In the genomic region with DNA sequence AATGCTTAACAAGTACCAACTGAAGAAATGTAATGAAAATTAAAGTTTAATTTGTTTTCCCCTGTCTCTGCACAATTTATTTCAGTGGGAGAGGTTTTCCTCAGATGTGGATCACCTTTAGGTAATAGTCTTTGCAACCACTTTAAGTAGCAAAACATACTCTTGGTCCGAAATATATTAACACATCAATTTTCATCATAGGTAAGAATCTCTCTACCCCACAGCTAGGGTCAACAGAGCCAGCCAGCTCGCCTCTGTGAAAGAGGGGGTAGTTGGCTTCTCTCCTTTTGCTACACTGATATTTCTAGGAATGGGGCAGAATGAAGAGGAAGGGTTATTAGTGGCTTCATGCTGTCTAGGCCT, we compare ENCODE assay signal across 9 cellular contexts. TPM values are rescaled to one million over a fixed set of nuclear protein-coding genes. Genes with fewer than 3 reads are reported as not detected.
A peak's percentile ranks its signal among the peaks of the same experiment; 100 is the strongest.
DNase-seq lines count a peak whose midpoint lies in the region; ATAC-seq and TF ChIP-seq lines count a peak whose summit lies in the region.
"Had no signal": no experiment of that assay in that cellular context is flagged by ENCODE, and none has a peak within 500 bp of the region (broad histone marks: within the 10 kb centered on the region; RNA-seq: fewer than 3 reads in every experiment).

No MANE protein-coding gene starts in this region.

- CTCF ChIA-PET in activated CD8-positive, alpha-beta memory T cell treated with anti-CD3 and anti-CD28 coated beads, Interleukin-2, amount 10 ng/mL, durations not matched to agents 7 days and 5 days (lab: Charles Lee): interaction anchor here (1.5 kb wide), 1 partner anchor 44 kb away, joined by 5 read pairs; no protein-coding TSS in a partner anchor

- WGBS in lung, 2 donors: 95 to 97% methylated on average over 2 of the region's 2 CpGs

- H3K4me1 Mint-ChIP-seq in activated CD8-positive, alpha-beta memory T cell treated with anti-CD3 and anti-CD28 coated beads, Interleukin-2, amount 10 ng/mL, durations not matched to agents 7 days and 5 days: peaks cover 15% of the 10 kb centered on the region

- in situ Hi-C loops in brain microvascular endothelial cell (cut with HindIII; ENCODE audit: low pct_ligation_motif_present, low sequenced_read_pairs): no loop called here

- H3K27me3 ChIP-seq in brain microvascular endothelial cell (replicated peaks) (no peaks in the 10 kb centered on the region), lung (ENCODE audit: control insufficient read depth, insufficient read depth) (no peaks in the 10 kb centered on the region)

- H3K27ac Mint-ChIP-seq in activated CD8-positive, alpha-beta memory T cell treated with anti-CD3 and anti-CD28 coated beads, Interleukin-2, amount 10 ng/mL, durations not matched to agents 7 days and 5 days: peak overlapping the region; percentile 27
- H3K27ac Mint-ChIP-seq: activated B cell treated with CpG ODN at 0.5 μM for 24 hours had no signal

- TF ChIP-seq CTCF in brain microvascular endothelial cell (IDR thresholded peaks at IDR 0.05; ENCODE audit: low read depth, low read length, missing control alignments) (no peak), lung (IDR thresholded peaks at IDR 0.05; ENCODE audit: control extremely low read depth, extremely low read depth) (no peak)

- no peak overlapping the region for H3K4me3 ChIP-seq in brain microvascular endothelial cell (ENCODE audit: low read depth, low read length)
- H3K4me3 ChIP-seq in lung: no peak overlapping the region

- H3K4me1 ChIP-seq in lung (ENCODE audit: control insufficient read depth in 2 of 2, insufficient read depth in 2 of 2, low read length in 2 of 2): peaks cover 5 to 10% of the 10 kb centered on the region in 2 donors

- no peak for DNase-seq in activated CD8-positive, alpha-beta memory T cell treated with anti-CD3 and anti-CD28 coated beads, Interleukin-2, amount 10 ng/mL, durations not matched to agents 7 days and 5 days
- DNase-seq in activated CD8-positive, alpha-beta memory T cell treated with anti-CD3 and anti-CD28 coated beads, Interleukin-2, amount 50 U/mL, for 4 hours: no peak
- DNase-seq in brain microvascular endothelial cell (no peak), lung (ENCODE audit: low spot score) (no peak), dermis blood vessel endothelial cell (no peak), mucosa of gallbladder (ENCODE audit: low spot score) (no peak), Ammon's horn (ENCODE audit: low spot score) (no peak)
- DNase-seq: activated B cell treated with CpG ODN at 0.5 μM for 24 hours had no signal

- peaks cover 8% of the 10 kb centered on the region for H3K36me3 Mint-ChIP-seq in activated CD8-positive, alpha-beta memory T cell treated with anti-CD3 and anti-CD28 coated beads, Interleukin-2, amount 10 ng/mL, durations not matched to agents 7 days and 5 days

- H3K27ac ChIP-seq in brain microvascular endothelial cell (peak overlapping the region; percentile 90), lung (ENCODE audit: low read depth in 1 of 2, low read length in 1 of 2) (peak overlapping the region; percentile 85 to 87), temporal lobe (ENCODE audit: low read depth, low read length) (peak overlapping the region; percentile 51)

- no peak for ATAC-seq in activated CD8-positive, alpha-beta memory T cell treated with anti-CD3 and anti-CD28 coated beads, Interleukin-2, amount 10 ng/mL, durations not matched to agents 7 days and 5 days
- ATAC-seq in lung (ENCODE audit: insufficient read depth, low FRiP score): no peak

- H3K36me3 ChIP-seq in brain microvascular endothelial cell (replicated peaks): no peaks in the 10 kb centered on the region
- peaks cover 0 to 6% of the 10 kb centered on the region in 2 donors for H3K36me3 ChIP-seq in lung (ENCODE audit: control insufficient read depth in 2 of 2, insufficient read depth in 2 of 2, low read length in 2 of 2)

- no peaks in the 10 kb centered on the region for H3K9me3 Mint-ChIP-seq in activated CD8-positive, alpha-beta memory T cell treated with anti-CD3 and anti-CD28 coated beads, Interleukin-2, amount 10 ng/mL, durations not matched to agents 7 days and 5 days (ENCODE audit: low read depth)
- H3K9me3 Mint-ChIP-seq: activated B cell treated with CpG ODN at 0.5 μM for 24 hours had no signal

- H3K27me3 Mint-ChIP-seq in activated CD8-positive, alpha-beta memory T cell treated with anti-CD3 and anti-CD28 coated beads, Interleukin-2, amount 10 ng/mL, durations not matched to agents 7 days and 5 days: no peaks in the 10 kb centered on the region
- H3K27me3 Mint-ChIP-seq: activated B cell treated with CpG ODN at 0.5 μM for 24 hours had no signal

- H3K9me3 ChIP-seq in lung (ENCODE audit: control insufficient read depth in 2 of 2, insufficient read depth in 1 of 2, low read length in 1 of 2): no peaks in the 10 kb centered on the region

- no peak overlapping the region for H3K4me3 Mint-ChIP-seq in activated CD8-positive, alpha-beta memory T cell treated with anti-CD3 and anti-CD28 coated beads, Interleukin-2, amount 10 ng/mL, durations not matched to agents 7 days and 5 days
- H3K4me3 Mint-ChIP-seq: activated B cell treated with CpG ODN at 0.5 μM for 24 hours had no signal

RNA-seq across cellular contexts. Expression of a gene that starts 24.8 kb away (rescaled TPM):
- total RNA-seq in activated CD8-positive, alpha-beta memory T cell treated with anti-CD3 and anti-CD28 coated beads, Interleukin-2, amount 10 ng/mL, durations not matched to agents 7 days and 5 days: 100 to 1,000 TPM; 373 to 408 TPM
- 100 to 1,000 TPM; 293 to 336 TPM for total RNA-seq in lung
- polyA plus RNA-seq in lung: 100 to 1,000 TPM; 109 to 307 TPM
- 89.7 TPM for total RNA-seq in temporal lobe
- 223 and 316 TPM in 2 replicates for total RNA-seq in dermis blood vessel endothelial cell
- total RNA-seq in mucosa of gallbladder: 231 TPM

RNA-seq across cellular contexts. Expression of a gene that starts 25.2 kb away (rescaled TPM):
- 100 to 1,000 TPM; 202 to 252 TPM for total RNA-seq in activated CD8-positive, alpha-beta memory T cell treated with anti-CD3 and anti-CD28 coated beads, Interleukin-2, amount 10 ng/mL, durations not matched to agents 7 days and 5 days
- 100 to 1,000 TPM; 133 to 245 TPM for total RNA-seq in lung
- 100 to 1,000 TPM; 133 to 184 TPM for polyA plus RNA-seq in lung
- 77.2 TPM for total RNA-seq in temporal lobe
- total RNA-seq in dermis blood vessel endothelial cell: 200 and 229 TPM in 2 replicates
- total RNA-seq in mucosa of gallbladder: 181 TPM

RNA-seq across cellular contexts. Expression of a gene that starts 55.0 kb away (rescaled TPM):
- total RNA-seq in activated CD8-positive, alpha-beta memory T cell treated with anti-CD3 and anti-CD28 coated beads, Interleukin-2, amount 10 ng/mL, durations not matched to agents 7 days and 5 days: under 1 TPM; 0.18 to 0.35 TPM
- total RNA-seq in lung (100 to 1,000 TPM in 1 of 2 donors, 10 to 100 TPM in 1; 23.2 to 104 TPM), temporal lobe (0.25 TPM), dermis blood vessel endothelial cell (0.17 and 0.60 TPM in 2 replicates), mucosa of gallbladder (17.2 TPM)
- polyA plus RNA-seq in lung: 10 to 100 TPM; 36.4 to 59.5 TPM

Comparison
In these comparisons a context has a peak if more than half of its experiments do, and no peak if none do; other contexts are left out.
1. RNA of a gene that starts 55.0 kb away (total RNA-seq): 23.2 to 104 TPM in lung and 17.2 TPM in mucosa of gallbladder (single experiment); 0.18 to 0.35 TPM in activated CD8-positive, alpha-beta memory T cell treated with anti-CD3 and anti-CD28 coated beads, Interleukin-2, amount 10 ng/mL, durations not matched to agents 7 days and 5 days, 0.25 TPM in temporal lobe (single experiment) and 0.17 to 0.60 TPM in dermis blood vessel endothelial cell; every median in the first group is over 10 times any median in the second.
2. Peak in every context shown above with its lines, with median percentiles within 50 percentile points of each other: H3K27ac ChIP-seq.